ENCODE assay signal across 8 cellular contexts in genomic region chr1:43172532-43172972, GRCh38. TPM values are rescaled to one million over a fixed set of nuclear protein-coding genes. Genes with fewer than 3 reads are reported as not detected.
DNase-seq lines count a peak whose midpoint lies in the region; ATAC-seq, FAIRE-seq and TF ChIP-seq lines count a peak whose summit lies in the region.

No MANE protein-coding gene starts in this region.

- H3K36me3 ChIP-seq in psoas muscle (ENCODE audit: insufficient read depth in 1 of 2, low read depth in 1 of 2) = peaks cover 10 to 37% of the 10 kb centered on the region in 2 donors

- H3K4me3 ChIP-seq in right cardiac atrium (ENCODE audit: low read length) = peak overlapping the region; percentile 76
- H3K4me3 ChIP-seq in psoas muscle = peak overlapping the region; percentile 95

- DNase-seq in EH (ENCODE audit: low read depth) (peak; percentile 90), HEK293T (ENCODE audit: extremely low spot score) (peak; percentile 95), NCI-H1048 (lab: John Stamatoyannopoulos, UW) (peak; percentile 59), amniotic stem cell (lab: John Stamatoyannopoulos, UW) (peak; percentile 68), right cardiac atrium (peak; percentile 86 to 92 (median 90)), psoas muscle (peak; percentile 86 to 91), urothelium cell line (ENCODE audit: low spot score) (peak; percentile 97)

- FAIRE-seq in urothelium cell line (lab: Jason Lieb, UNC) = peak; percentile 88

- TF ChIP-seq CTCF in psoas muscle (IDR thresholded peaks at IDR 0.05) = no peak

- intact Hi-C loops in right cardiac atrium (cut with DNase I) = no loop called here
- intact Hi-C loops in psoas muscle (cut with DNase I) = no loop called here

- H3K27me3 ChIP-seq in right cardiac atrium (ENCODE audit: control insufficient read depth, insufficient read depth) (no peaks in the 10 kb centered on the region), psoas muscle (ENCODE audit: insufficient read depth in 3 of 3, low read length in 2 of 3) (peaks cover 0 to 13% (median 0%) of the 10 kb centered on the region in 3 donors)

- H3K27ac ChIP-seq in right cardiac atrium (ENCODE audit: low read length) (no peak overlapping the region), psoas muscle (no peak overlapping the region)

- H3K4me1 ChIP-seq in right cardiac atrium (ENCODE audit: control insufficient read depth, insufficient read depth, low read length) (no peaks in the 10 kb centered on the region), psoas muscle (peaks cover 9% of the 10 kb centered on the region)

- POLR2A ChIA-PET in HEK293T (lab: Yijun Ruan, JAX) = interaction anchor here (0.6 to 1.3 kb wide), 4 partner anchors 25 to 406 kb away, joined by 3 to 6 read pairs (median 4); partner anchors contain the start of genes C1orf50 and P3H1

- peak; percentile 77 for ATAC-seq in SK-N-SH treated with all-trans-retinoic acid at 6 μM for 48 hours
- peak; percentile 97 to 98 for ATAC-seq in right cardiac atrium
- peak; percentile 97 to 99 (median 98) for ATAC-seq in psoas muscle

- WGBS in right cardiac atrium = 2% methylated on average over 19 of the region's 19 CpGs
- WGBS in psoas muscle, 3 donors = 0 to 1% (median 1%) methylated on average over 15 to 18 of the region's 19 CpGs

- H3K9me3 ChIP-seq in right cardiac atrium (ENCODE audit: control insufficient read depth, low read length) (no peaks in the 10 kb centered on the region), psoas muscle (no peaks in the 10 kb centered on the region)

- CTCF ChIA-PET in HEK293T (lab: Yijun Ruan, JAX) = no interaction called here

TF ChIP-seq in HEK293T, 16 proteins besides CTCF, POLR2A, EP300 and RAD21:
- TF ChIP-seq ELF4 (IDR thresholded peaks at IDR 0.05) (no peak), L3MBTL2 (conservative IDR thresholded peaks at IDR 0.05) (peak; percentile 99)

TF ChIP-seq in SK-N-SH treated with all-trans-retinoic acid at 6 μM for 48 hours, 23 proteins besides CTCF, POLR2A, EP300 and RAD21:
- TF ChIP-seq BACH2 (CRISPR knock-in tag; IDR thresholded peaks at IDR 0.05; ENCODE audit: borderline replicate concordance) = no peak
- TF ChIP-seq GLIS3 (CRISPR knock-in tag; IDR thresholded peaks at IDR 0.05) = no peak
- no peak for TF ChIP-seq CREB5 (CRISPR knock-in tag; IDR thresholded peaks at IDR 0.05; ENCODE audit: low read depth)
- no peak for TF ChIP-seq TCF4 (CRISPR knock-in tag; IDR thresholded peaks at IDR 0.05; ENCODE audit: borderline replicate concordance)
- TF ChIP-seq OSR1 (CRISPR knock-in tag; IDR thresholded peaks at IDR 0.05) = no peak
- no peak for TF ChIP-seq PPARA (CRISPR knock-in tag; IDR thresholded peaks at IDR 0.05; ENCODE audit: borderline replicate concordance)
- TF ChIP-seq POU6F1 (CRISPR knock-in tag; IDR thresholded peaks at IDR 0.05; ENCODE audit: borderline replicate concordance, low read depth) = no peak
- TF ChIP-seq TSHZ2 (CRISPR knock-in tag; IDR thresholded peaks at IDR 0.05) = no peak
- no peak for TF ChIP-seq ZFP3 (CRISPR knock-in tag; IDR thresholded peaks at IDR 0.05)
- no peak for TF ChIP-seq ZNF8 (CRISPR knock-in tag; IDR thresholded peaks at IDR 0.05)

RNA-seq across cellular contexts. Expression of gene CFAP57, which starts 0.4 kb away (rescaled TPM):
- total RNA-seq in right cardiac atrium = under 1 TPM in 3 of 4 donors, not detected in 1; 0.06 to 0.25 (median 0.14) TPM
- 0.09 TPM for polyA plus RNA-seq in right cardiac atrium
- total RNA-seq in psoas muscle = under 1 TPM in 2 of 4 donors, not detected in 2; 0.08 to 0.15 TPM
- under 1 TPM in 2 of 3 donors, not detected in 1; 0.04 to 0.26 TPM for polyA plus RNA-seq in psoas muscle

RNA-seq across cellular contexts. Expression of gene EBNA1BP2, which starts 0.5 kb away (rescaled TPM):
- total RNA-seq in right cardiac atrium = 10 to 100 TPM; 23.6 to 32.4 (median 28.2) TPM
- 38.8 TPM for polyA plus RNA-seq in right cardiac atrium
- 10 to 100 TPM; 20.1 to 46.2 (median 44.5) TPM for total RNA-seq in psoas muscle
- polyA plus RNA-seq in psoas muscle = 100 to 1,000 TPM in 2 of 3 donors, 10 to 100 TPM in 1; 74.2 to 153 (median 141) TPM
